In genomic region chr18:62860062-62860461, GRCh38 we compare ENCODE assay signal across 25 cellular contexts.
"Had no signal": no experiment of that assay in that cellular context is flagged by ENCODE, and none has a peak within 500 bp of the region (broad histone marks: within the 10 kb centered on the region; RNA-seq: fewer than 3 reads in every experiment).

No MANE protein-coding gene starts in this region.

- H3K36me3 ChIP-seq: heart right ventricle, lower lobe of right lung, pancreas, prostate gland, right lobe of liver, upper lobe of left lung, vagina had no signal

- H3K4me1 Mint-ChIP-seq: stimulated activated memory B cell treated with anti-CD40 and anti-IgM and Interleukin-4, amounts not matched to agents 10 μg/mL and 1 μg/mL and 100 μg/mL, for 72 hours had no signal

- H3K4me3 Mint-ChIP-seq: naive B cell; natural killer cell; stimulated activated memory B cell treated with anti-CD40 and anti-IgM and Interleukin-4, amounts not matched to agents 10 μg/mL and 1 μg/mL and 100 μg/mL, for 72 hours; stimulated activated naive CD8-positive, alpha-beta T cell treated with anti-CD3 and anti-CD28 coated beads, Interleukin-15, amount 100 ng/mL, for 72 hours had no signal

- H3K9me3 Mint-ChIP-seq: naive B cell; natural killer cell; stimulated activated memory B cell treated with anti-CD40 and anti-IgM and Interleukin-4, amounts not matched to agents 10 μg/mL and 1 μg/mL and 100 μg/mL, for 72 hours; stimulated activated naive CD8-positive, alpha-beta T cell treated with anti-CD3 and anti-CD28 coated beads, Interleukin-15, amount 100 ng/mL, for 72 hours had no signal

- H3K4me3 ChIP-seq: heart right ventricle, hepatocyte, lower lobe of right lung, pancreas, prostate gland, right lobe of liver, smooth muscle cell, tibial nerve, upper lobe of left lung, vagina had no signal

- ATAC-seq: lower lobe of right lung; natural killer cell; stimulated activated memory B cell treated with anti-CD40 and anti-IgM and Interleukin-4, amounts not matched to agents 10 μg/mL and 1 μg/mL and 100 μg/mL, for 72 hours; stimulated activated naive CD8-positive, alpha-beta T cell treated with anti-CD3 and anti-CD28 coated beads, Interleukin-15, amount 100 ng/mL, for 72 hours had no signal

- H3K27me3 ChIP-seq: heart right ventricle, hepatocyte, pancreas, right lobe of liver, tibial nerve, upper lobe of left lung, vagina had no signal

- H3K27ac ChIP-seq: heart right ventricle, hepatocyte, lower lobe of right lung, pancreas, prostate gland, right lobe of liver, tibial nerve, upper lobe of left lung, vagina had no signal

- DNase-seq: heart right ventricle; islet precursor cell; lower lobe of right lung; mammary epithelial cell; mesenchymal stem cell; naive B cell; natural killer cell; pancreas; posterior cingulate gyrus; retina; right lobe of liver; stimulated activated CD4-positive, alpha-beta T cell treated with anti-CD3 and anti-CD28 coated beads, Interleukin-1b, Interleukin-23, amount 100 ng/mL, for 48 hours; stimulated activated CD4-positive, alpha-beta T cell treated with anti-CD3 and anti-CD28 coated beads, Interleukin-2, amount 100 ng/mL, for 48 hours; stimulated activated CD4-positive, alpha-beta T cell treated with anti-CD3 and anti-CD28 coated beads, Interleukin-4, amount 100 ng/mL, for 4 hours; stimulated activated CD8-positive, alpha-beta memory T cell treated with anti-CD3 and anti-CD28 coated beads, Interleukin-4, amount 100 ng/mL, for 48 hours; stimulated activated naive CD4-positive, alpha-beta T cell treated with Interleukin-2 at 50 U/mL for 16 hours; stimulated activated naive CD8-positive, alpha-beta T cell treated with anti-CD3 and anti-CD28 coated beads, Interleukin-15, amount 100 ng/mL, for 72 hours; substantia nigra; upper lobe of left lung had no signal

- H3K4me1 ChIP-seq: lower lobe of right lung, prostate gland, right lobe of liver, tibial nerve, vagina had no signal

- H3K36me3 Mint-ChIP-seq: naive B cell, natural killer cell had no signal

- H3K9me3 ChIP-seq: heart right ventricle, lower lobe of right lung, pancreas, prostate gland, right lobe of liver, tibial nerve, upper lobe of left lung, vagina had no signal

- H3K27me3 Mint-ChIP-seq: naive B cell; stimulated activated memory B cell treated with anti-CD40 and anti-IgM and Interleukin-4, amounts not matched to agents 10 μg/mL and 1 μg/mL and 100 μg/mL, for 72 hours; stimulated activated naive CD8-positive, alpha-beta T cell treated with anti-CD3 and anti-CD28 coated beads, Interleukin-15, amount 100 ng/mL, for 72 hours had no signal

- H3K27ac Mint-ChIP-seq: natural killer cell; stimulated activated memory B cell treated with anti-CD40 and anti-IgM and Interleukin-4, amounts not matched to agents 10 μg/mL and 1 μg/mL and 100 μg/mL, for 72 hours; stimulated activated naive CD8-positive, alpha-beta T cell treated with anti-CD3 and anti-CD28 coated beads, Interleukin-15, amount 100 ng/mL, for 72 hours had no signal
